ENCODE assay signal across 19 cellular contexts in genomic region chr1:56580771-56581170, GRCh38. TPM values are rescaled to one million over a fixed set of nuclear protein-coding genes. Genes with fewer than 3 reads are reported as not detected.
A peak's percentile ranks its signal among the peaks of the same experiment; 100 is the strongest.
DNase-seq lines count a peak whose midpoint lies in the region; ATAC-seq, FAIRE-seq and TF ChIP-seq lines count a peak whose summit lies in the region.
"Had no signal": no experiment of that assay in that cellular context is flagged by ENCODE, and none has a peak within 500 bp of the region (broad histone marks: within the 10 kb centered on the region; RNA-seq: fewer than 3 reads in every experiment).

No MANE protein-coding gene starts in this region.

- H3K27me3 ChIP-seq in IMR-90 (ENCODE audit: control insufficient read depth, insufficient read depth, low read length) (no peaks in the 10 kb centered on the region), H1 (replicated peaks in 1 of 4; ENCODE audit: control insufficient read depth in 3 of 4, extremely low read depth in 1 of 4, insufficient read depth in 3 of 4, low read length in 3 of 4) (no peaks in the 10 kb centered on the region)

- no peaks in the 10 kb centered on the region for H3K27me3 Mint-ChIP-seq in nephron (ENCODE audit: low read depth)
- peaks cover 3% of the 10 kb centered on the region for H3K27me3 Mint-ChIP-seq in type B pancreatic cell

- H3K4me1 Mint-ChIP-seq in nephron: peaks cover 44% of the 10 kb centered on the region
- H3K4me1 Mint-ChIP-seq in type B pancreatic cell (ENCODE audit: unreplicated experiment): peaks cover 38% of the 10 kb centered on the region

- 0 out of 2 replicates have a peak overlapping the region, but pooled peaks have one; percentile 11 for H2AK5ac ChIP-seq in IMR-90 (ENCODE audit: low read depth, low read length)
- H2AK5ac ChIP-seq in H1 (ENCODE audit: low read depth, low read length): no peak overlapping the region

- H3K27ac ChIP-seq in IMR-90 (ENCODE audit: insufficient read depth, low read length): no peak overlapping the region
- H3K27ac ChIP-seq in H1 (ENCODE audit: low read depth, low read length): no peak overlapping the region

- H3K79me2 ChIP-seq in H1 (ENCODE audit: control insufficient read depth in 1 of 2, insufficient read depth in 2 of 2, low read length in 2 of 2): peaks cover 22 to 36% of the 10 kb centered on the region in 2 experiments

- H3K9ac ChIP-seq in IMR-90 (ENCODE audit: low read depth, low read length) (no peak overlapping the region), H1 (replicated peaks in 1 of 4; ENCODE audit: extremely low read depth in 1 of 4, low read depth in 3 of 4, low read length in 3 of 4) (no peak overlapping the region)

- no peak overlapping the region for H3K14ac ChIP-seq in IMR-90 (replicated peaks; ENCODE audit: low read depth, low read length)
- no peak overlapping the region for H3K14ac ChIP-seq in H1 (ENCODE audit: insufficient read length)

- peak overlapping the region; percentile 17; the same call in 1 of the 2 replicates for H2BK120ac ChIP-seq in IMR-90 (ENCODE audit: low read depth, low read length)
- no peak overlapping the region for H2BK120ac ChIP-seq in H1 (replicated peaks; ENCODE audit: low read depth, low read length)

- H2BK15ac ChIP-seq in IMR-90 (ENCODE audit: low read depth, low read length) (0 out of 3 replicates have a peak overlapping the region, but pooled peaks have one; percentile 16), H1 (ENCODE audit: low read length) (0 out of 2 replicates have a peak overlapping the region, but pooled peaks have one; percentile 36)

- TF ChIP-seq RAD21 in IMR-90 (IDR thresholded peaks at IDR 0.05; ENCODE audit: low read length): no peak
- no peak for TF ChIP-seq RAD21 in H1 (IDR thresholded peaks at IDR 0.05 in 1 of 2, conservative IDR thresholded peaks at IDR 0.05 in 1 of 2; ENCODE audit: low read depth in 2 of 2, low read length in 2 of 2)

- TF ChIP-seq EP300 in H1 (IDR thresholded peaks at IDR 0.05; ENCODE audit: borderline replicate concordance in 1 of 2, low read depth in 2 of 2, low read length in 2 of 2): no peak

- H2BK12ac ChIP-seq in H1 (ENCODE audit: low read depth, low read length): peak overlapping the region; percentile 78; the same call in 1 of the 2 replicates

- H3K23ac ChIP-seq in IMR-90 (ENCODE audit: low read depth, low read length) (0 out of 2 replicates have a peak overlapping the region, but pooled peaks have one; percentile 40), H1 (ENCODE audit: insufficient read length) (no peak overlapping the region)

- H3K4me3 ChIP-seq in IMR-90 (ENCODE audit: insufficient read depth, low read depth, low read length) (no peak overlapping the region), H1 (ENCODE audit: extremely low read depth in 1 of 4, insufficient read depth in 2 of 4, low read depth in 3 of 4, low read length in 4 of 4) (no peak overlapping the region), mucosa of descending colon (no peak overlapping the region)

- H3K56ac ChIP-seq in IMR-90 (ENCODE audit: extremely low read depth, insufficient read depth, low read length): no peak overlapping the region
- H3K56ac ChIP-seq in H1 (replicated peaks; ENCODE audit: insufficient read length, low read depth, low read length): no peak overlapping the region

- H4K8ac ChIP-seq in IMR-90 (ENCODE audit: low read depth in 2 of 2, low read length in 2 of 2) (0 out of 4 replicates have a peak overlapping the region, but pooled peaks of 1 of the 2 experiments have one; percentile 15), H1 (ENCODE audit: extremely low read depth, insufficient read depth, low read length) (no peak overlapping the region)

- H4K20me1 ChIP-seq in IMR-90 (ENCODE audit: insufficient read depth, low read length) (peaks cover 25% of the 10 kb centered on the region), H1 (replicated peaks in 1 of 2; ENCODE audit: control insufficient read depth in 1 of 2, insufficient read depth in 2 of 2, low read length in 2 of 2) (peaks cover 3 to 4% of the 10 kb centered on the region in 2 experiments)

- ATAC-seq in IMR-90 (ENCODE audit: low read depth) (no peak), GM21381 (IDR thresholded peaks at IDR 0.05; ENCODE audit: unreplicated experiment) (no peak), mucosa of descending colon (no peak)
- ATAC-seq: SK-N-SH treated with all-trans-retinoic acid at 6 μM for 48 hours had no signal

- H3K18ac ChIP-seq in IMR-90 (ENCODE audit: low read depth, low read length): no peak overlapping the region
- 0 out of 2 replicates have a peak overlapping the region, but pooled peaks have one; percentile 0 for H3K18ac ChIP-seq in H1 (ENCODE audit: extremely low read depth, low read length)

- H3K36me3 Mint-ChIP-seq in nephron (ENCODE audit: low read depth) (no peaks in the 10 kb centered on the region), type B pancreatic cell (no peaks in the 10 kb centered on the region)

- H3K4me1 ChIP-seq in IMR-90 (ENCODE audit: control insufficient read depth, insufficient read depth, low read length) (0 out of 2 replicates have a peak, but pooled peaks cover 1% of the 10 kb centered on the region), H1 (replicated peaks in 1 of 4; ENCODE audit: control insufficient read depth in 3 of 4, insufficient read depth in 4 of 4, low read length in 3 of 4) (peaks cover 0 to 8% (median under 1%) of the 10 kb centered on the region in 4 experiments; a peak in 4 of 7 replicates), mucosa of descending colon (ENCODE audit: low read depth) (no peaks in the 10 kb centered on the region)

- H3K4me3 Mint-ChIP-seq in nephron (peak overlapping the region; percentile 93 to 99 (median 93)), type B pancreatic cell (peak overlapping the region; percentile 95)

- no peak overlapping the region for H3K4me2 ChIP-seq in IMR-90 (ENCODE audit: low read depth, low read length)
- no peak overlapping the region; a peak in 1 of 4 replicates for H3K4me2 ChIP-seq in H1 (ENCODE audit: insufficient read depth in 1 of 2, low read depth in 2 of 2, low read length in 2 of 2)

- H4K91ac ChIP-seq in IMR-90 (ENCODE audit: insufficient read depth, low read depth, low read length): no peak overlapping the region
- H4K91ac ChIP-seq in H1 (replicated peaks; ENCODE audit: insufficient read length, low read length): peak overlapping the region; percentile 52

- H2BK20ac ChIP-seq in IMR-90 (ENCODE audit: low read depth, low read length) (no peak overlapping the region), H1 (ENCODE audit: low read length) (0 out of 2 replicates have a peak overlapping the region, but pooled peaks have one; percentile 63)

- no peak overlapping the region for H2AK9ac ChIP-seq in IMR-90 (replicated peaks; ENCODE audit: low read depth, low read length, poor library complexity)

- intact Hi-C loops in IMR-90 (cut with micrococcal nuclease): loop anchor here (10.0 kb wide), 1 partner anchor 1436 kb away; no protein-coding TSS in a partner anchor
- intact Hi-C loops in mucosa of descending colon (cut with DNase I, micrococcal nuclease): loop anchor here (5.0 to 10.0 kb wide), 3 partner anchors 1206 to 1298 kb away; no protein-coding TSS in a partner anchor

- no peaks in the 10 kb centered on the region for H3K9me3 ChIP-seq in IMR-90 (ENCODE audit: control insufficient read depth, insufficient read depth, low read length)
- no peaks in the 10 kb centered on the region for H3K9me3 ChIP-seq in H1 (ENCODE audit: insufficient read depth in 2 of 2, low read depth in 1 of 2, low read length in 1 of 2)
- no peaks in the 10 kb centered on the region for H3K9me3 ChIP-seq in mucosa of descending colon

- H3K23me2 ChIP-seq in H1 (ENCODE audit: low read depth, low read length): peaks cover 5% of the 10 kb centered on the region; the same call in 1 of the 2 replicates

- H2BK5ac ChIP-seq in IMR-90 (ENCODE audit: low read depth, low read length, poor library complexity, severe bottlenecking) (no peak overlapping the region), H1 (ENCODE audit: low read depth, low read length) (peak overlapping the region; percentile 57; the same call in 1 of the 2 replicates)

- CTCF ChIA-PET in IMR-90 (lab: Yijun Ruan, JAX) (no interaction called here), H1 (lab: Charles Lee; ENCODE audit: partially characterized antibody) (interaction anchor here (0.6 to 2.4 kb wide), 12 partner anchors 20 to 1205 kb away, joined by 3 to 11 read pairs (median 4); no protein-coding TSS in a partner anchor)

- H3K9me3 Mint-ChIP-seq in nephron (no peaks in the 10 kb centered on the region), type B pancreatic cell (no peaks in the 10 kb centered on the region)

- BruUV-seq in IMR-90 (replicated peaks; lab: Mats Ljungman, UMichigan): no TSS peak

- 92% methylated on average over 6 of the region's 10 CpGs; no CpG with 5 or more reads in 1 of the 2 experiments for WGBS in IMR-90 (ENCODE audit: extremely low coverage in 2 of 2, insufficient read length in 1 of 2), 2 experiments
- WGBS in H1 (ENCODE audit: extremely low coverage in 1 of 2, insufficient coverage in 1 of 2, insufficient read length in 1 of 2, insufficient replicate concordance in 2 of 2, low coverage in 1 of 2, low lambda C conversion rate in 2 of 2, missing lambda C conversion rate in 1 of 2), 2 experiments: 81% methylated on average over 10 of the region's 10 CpGs; no CpG with 5 or more reads in 1 of the 2 experiments

- TF ChIP-seq POLR2A in IMR-90 (IDR thresholded peaks at IDR 0.05; ENCODE audit: low read depth, low read length) (no peak), H1 (IDR thresholded peaks at IDR 0.05; ENCODE audit: control extremely low read depth in 1 of 2, low read depth in 2 of 2, low read length in 2 of 2) (no peak)

- H3K9me1 ChIP-seq in IMR-90 (ENCODE audit: insufficient read depth, low read length): no peaks in the 10 kb centered on the region

- dilution Hi-C loops in IMR-90 (cut with HindIII; ENCODE audit: low sequenced_read_pairs, unreplicated experiment): loop anchor here (25.0 kb wide), 1 partner anchor 1293 kb away; no protein-coding TSS in a partner anchor

- H3K27ac Mint-ChIP-seq in nephron: peak overlapping the region; percentile 93 to 99 (median 98)
- H3K27ac Mint-ChIP-seq in type B pancreatic cell: peak overlapping the region; percentile 72

- no peak for FAIRE-seq in H1 (lab: Jason Lieb, UNC)
- FAIRE-seq: G401.6 had no signal

- H3K79me1 ChIP-seq in IMR-90 (ENCODE audit: low read depth in 1 of 2, low read length in 2 of 2) (peaks cover 12 to 23% of the 10 kb centered on the region in 2 experiments), H1 (ENCODE audit: low read depth, low read length) (no peaks in the 10 kb centered on the region)

- H2AFZ ChIP-seq in IMR-90 (replicated peaks; ENCODE audit: low read length, poor library complexity): no peak overlapping the region
- no peak overlapping the region for H2AFZ ChIP-seq in H1 (ENCODE audit: low read length)

- peaks cover 12% of the 10 kb centered on the region for H3K36me3 ChIP-seq in IMR-90 (ENCODE audit: control insufficient read depth, insufficient read depth, low read length)
- peaks cover 0 to 3% (median 0%) of the 10 kb centered on the region in 4 experiments; a peak in 1 of 8 replicates for H3K36me3 ChIP-seq in H1 (ENCODE audit: control insufficient read depth in 2 of 4, insufficient read depth in 4 of 4, low read length in 3 of 4)
- no peaks in the 10 kb centered on the region for H3K36me3 ChIP-seq in mucosa of descending colon (ENCODE audit: low read depth)

- POLR2A ChIA-PET in IMR-90 (lab: Charles Lee; ENCODE audit: unreplicated experiment): no interaction called here
- POLR2A ChIA-PET in H1 (lab: Charles Lee; ENCODE audit: partially characterized antibody): interaction anchor here (1.3 to 2.0 kb wide), 3 partner anchors 9 to 104 kb away, joined by 3 to 6 read pairs (median 5); no protein-coding TSS in a partner anchor

- no peak for DNase-seq in IMR-90
- no peak for DNase-seq in H1 (ENCODE audit: low read depth in 1 of 2, low spot score in 2 of 2)
- DNase-seq in type B pancreatic cell (ENCODE audit: extremely low spot score, unreplicated experiment): no peak
- DNase-seq in OCI-M1 (lab: John Stamatoyannopoulos, UW): no peak
- no peak for DNase-seq in mucosa of descending colon
- DNase-seq: C1 segment of cervical spinal cord, DMS 273 treated with DMSO at 0.1 percent for 48 hours, HCEC 1CT, NCI-H1105 treated with DMSO at 0.1 percent for 48 hours, NCI-H1694, NCI-H2081 treated with DMSO at 0.1 percent for 48 hours, NCI-H510A treated with DMSO at 0.1 percent for 48 hours, NCI-H82, RPMI8226, SIG-M5 had no signal

- in situ Hi-C loops in IMR-90 (cut with MboI; ENCODE audit: low sequenced_read_pairs): loop anchor here (5.0 to 10.0 kb wide), 2 partner anchors 1293 to 1436 kb away; no protein-coding TSS in a partner anchor

- TF ChIP-seq CTCF in IMR-90 (conservative IDR thresholded peaks at IDR 0.05; ENCODE audit: low read depth, low read length) (no peak), H1 (IDR thresholded peaks at IDR 0.05; ENCODE audit: control extremely low read depth in 1 of 3, insufficient read depth in 1 of 3, low read depth in 1 of 3, low read length in 3 of 3) (no peak), nephron (IDR thresholded peaks at IDR 0.05; ENCODE audit: unreplicated experiment in 3 of 3) (no peak), type B pancreatic cell (conservative IDR thresholded peaks at IDR 0.05) (no peak), mucosa of descending colon (IDR thresholded peaks at IDR 0.05) (no peak)

- H3K4ac ChIP-seq in IMR-90 (ENCODE audit: low read depth, low read length): 0 out of 2 replicates have a peak overlapping the region, but pooled peaks have one; percentile 35
- no peak overlapping the region for H3K4ac ChIP-seq in H1 (replicated peaks; ENCODE audit: insufficient read length, low read depth, low read length)

- H4K5ac ChIP-seq in IMR-90 (ENCODE audit: low read depth, low read length): no peak overlapping the region; the same call in 1 of the 2 replicates
- no peak overlapping the region for H4K5ac ChIP-seq in H1 (ENCODE audit: insufficient read length, low read depth, low read length)

RNA-seq across cellular contexts. Expression of gene PLPP3, which starts 1.4 kb away (rescaled TPM):
- total RNA-seq in IMR-90 (2012; rRNA removed) (46.4 and 56.6 TPM in 2 replicates), type B pancreatic cell (ENCODE audit: low replicate concordance) (32.6 and 79.0 TPM in 2 replicates), mucosa of descending colon (10 to 100 TPM; 25.3 to 80.5 (median 42.3) TPM)
- polyA plus RNA-seq in IMR-90 (2012; rRNA removed) (49.9 and 52.1 TPM in 2 replicates), H1 (2011; rRNA removed) (40.4 and 42.0 TPM in 2 replicates)
- polyA plus RNA-seq in IMR-90 (2012; cell fraction: cytosol; rRNA removed): 32.9 and 56.4 TPM in 2 replicates
- 37.9 and 66.1 TPM in 2 replicates for polyA plus RNA-seq in IMR-90 (2012; cell fraction: nucleus; rRNA removed; ENCODE audit: low replicate concordance)
- total RNA-seq in H1 (2021; fragmentation: NEBNext Ultra II Directional; extraction: Animal tissue kit (Norgen Biotek cat#: 25700)): 30.6 and 33.2 TPM in 2 replicates
- 38.1 TPM for polyA plus RNA-seq in H1 (2011; cell fraction: cytosol; rRNA removed)
- polyA plus RNA-seq in H1 (2011; cell fraction: nucleus; rRNA removed): 53.1 TPM
- 25.9 to 27.9 TPM (median 26.2 TPM) in 4 replicates for polyA plus RNA-seq in H1 (2012, experiment 1 of 2)
- 7.0 TPM for polyA plus RNA-seq in H1 (2012, experiment 2 of 2)
- 66.2 TPM for polyA plus RNA-seq in H1 (2013, experiment 1 of 2)
- 62.3 TPM for polyA plus RNA-seq in H1 (2013, experiment 2 of 2)
- polyA minus RNA-seq in H1 (2011; rRNA and poly(A)+ RNA removed): 55.8 and 62.3 TPM in 2 replicates
- 33.3 TPM for polyA minus RNA-seq in H1 (2011; cell fraction: cytosol; rRNA and poly(A)+ RNA removed)
- polyA minus RNA-seq in H1 (2011; cell fraction: nucleus; rRNA and poly(A)+ RNA removed): 80.3 TPM
